In the genomic region with DNA sequence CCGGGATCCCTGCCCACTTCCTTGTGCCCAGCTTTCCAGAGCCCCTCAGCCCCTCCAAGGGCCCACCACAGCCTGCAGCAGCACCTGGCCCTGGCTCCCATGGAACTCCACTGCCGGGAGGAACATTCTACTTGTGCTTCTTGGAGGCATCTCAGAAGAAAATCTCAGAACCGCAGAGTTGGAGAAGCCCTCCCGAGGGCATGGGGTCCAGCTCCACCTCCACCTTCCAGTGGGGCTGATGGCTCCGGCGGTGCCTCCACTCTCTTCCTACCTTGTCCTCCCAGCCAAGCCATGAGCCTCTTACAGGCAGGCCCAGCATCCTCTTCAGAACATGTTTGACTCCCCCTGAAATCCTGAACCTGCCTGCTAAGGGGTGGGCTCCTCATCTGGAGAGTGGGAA, we compare ENCODE assay signal across 12 cellular contexts.
"Had no signal": no experiment of that assay in that cellular context is flagged by ENCODE, and none has a peak within 500 bp of the region (broad histone marks: within the 10 kb centered on the region; RNA-seq: fewer than 3 reads in every experiment).

No MANE protein-coding gene starts in this region.

- H3K27ac ChIP-seq: gastrocnemius medialis had no signal

- H3K4me3 ChIP-seq: gastrocnemius medialis, lower lobe of right lung, sigmoid colon, tibial artery had no signal

- H3K27me3 ChIP-seq: sigmoid colon, tibial artery had no signal

- DNase-seq: activated CD4-positive, alpha-beta memory T cell treated with anti-CD3 and anti-CD28 coated beads, Interleukin-2, amount 10 ng/mL, durations not matched to agents 7 days and 5 days; activated CD4-positive, alpha-beta T cell treated with anti-CD3 and anti-CD28 coated beads for 1 hour; activated gamma-delta T cell treated with Interleukin-2 at 50 U/mL for 16 hours; activated naive CD8-positive, alpha-beta T cell treated with anti-CD3 and anti-CD28 coated beads, Interleukin-2, amount 10 ng/mL, durations not matched to agents 7 days and 5 days; activated T-cell treated with anti-CD3 and anti-CD28 coated beads, Interleukin-2, amount 50 U/mL, for 72 hours; effector CD8-positive, alpha-beta T cell; gastrocnemius medialis; lower lobe of right lung; naive thymus-derived CD8-positive, alpha-beta T cell; stimulated activated CD4-positive, alpha-beta T cell treated with anti-CD3 and anti-CD28 coated beads, Interleukin-15, amount 100 ng/mL, for 24 hours had no signal

- H3K9me3 ChIP-seq: gastrocnemius medialis, lower lobe of right lung, sigmoid colon, tibial artery had no signal

- H3K36me3 ChIP-seq: gastrocnemius medialis, lower lobe of right lung, sigmoid colon, tibial artery had no signal

- ATAC-seq: activated T-cell treated with anti-CD3 and anti-CD28 coated beads, Interleukin-2, amount 50 U/mL, for 72 hours; gastrocnemius medialis; naive thymus-derived CD8-positive, alpha-beta T cell had no signal
